28 cellular contexts compared by ENCODE assay signal in the genomic region with DNA sequence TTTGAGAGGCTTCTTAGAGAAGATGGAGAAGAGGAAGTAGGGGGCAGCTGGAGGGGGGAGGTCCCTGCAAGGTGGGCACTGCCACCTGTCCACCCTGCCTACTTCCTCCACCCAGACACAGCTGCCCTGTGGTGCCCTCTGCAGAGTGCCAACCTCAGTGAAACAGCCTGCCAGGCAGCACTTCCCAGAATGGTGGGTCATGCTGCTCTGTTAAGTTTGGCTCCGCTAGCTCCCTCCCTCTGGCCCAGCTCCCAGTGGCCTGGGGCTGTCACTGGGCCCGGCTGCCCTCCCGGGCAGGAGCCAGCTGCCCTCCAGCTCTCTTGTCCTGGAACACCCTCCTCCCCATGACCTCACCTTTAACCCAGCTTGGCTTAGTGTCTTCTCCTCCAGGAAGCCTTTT. TPM values are rescaled to one million over a fixed set of nuclear protein-coding genes. Genes with fewer than 3 reads are reported as not detected.
DNase-seq lines count a peak whose midpoint lies in the region; ATAC-seq and TF ChIP-seq lines count a peak whose summit lies in the region.
"Had no signal": no experiment of that assay in that cellular context is flagged by ENCODE, and none has a peak within 500 bp of the region (broad histone marks: within the 10 kb centered on the region; RNA-seq: fewer than 3 reads in every experiment).

No MANE protein-coding gene starts in this region.

- no peak overlapping the region for H2AFZ ChIP-seq in neural progenitor cell (replicated peaks)

- H3K9me3 ChIP-seq in left ventricle myocardium inferior (replicated peaks) (no peaks in the 10 kb centered on the region), psoas muscle (no peaks in the 10 kb centered on the region), neural progenitor cell (ENCODE audit: low read depth) (no peaks in the 10 kb centered on the region)
- H3K9me3 ChIP-seq: mucosa of descending colon, SJSA1 had no signal

- H3K27ac ChIP-seq in left ventricle myocardium inferior (replicated peaks) (peak overlapping the region; percentile 87), psoas muscle (peak overlapping the region; percentile 32), neural progenitor cell (no peak overlapping the region)
- H3K27ac ChIP-seq: SJSA1 had no signal

- WGBS in psoas muscle, 3 donors: 14 to 17% (median 15%) methylated on average over 2 to 3 of the region's 3 CpGs

- H3F3A ChIP-seq in neural progenitor cell (ENCODE audit: low read depth): no peaks in the 10 kb centered on the region

- H3K4me1 Mint-ChIP-seq in neural progenitor cell: peaks cover 33% of the 10 kb centered on the region

- H3K36me3 ChIP-seq in left ventricle myocardium inferior (no peaks in the 10 kb centered on the region), psoas muscle (ENCODE audit: insufficient read depth in 1 of 2, low read depth in 1 of 2) (no peaks in the 10 kb centered on the region), neural progenitor cell (no peaks in the 10 kb centered on the region)
- H3K36me3 ChIP-seq: SJSA1 had no signal

- H3K27me3 ChIP-seq in left ventricle myocardium inferior (ENCODE audit: low read depth) (no peaks in the 10 kb centered on the region), psoas muscle (ENCODE audit: insufficient read depth in 3 of 3, low read length in 2 of 3) (no peaks in the 10 kb centered on the region), neural progenitor cell (peaks cover 13% of the 10 kb centered on the region)
- H3K27me3 ChIP-seq: SJSA1 had no signal

- H3K4me1 ChIP-seq in left ventricle myocardium inferior: peaks cover 80% of the 10 kb centered on the region
- peaks cover 40% of the 10 kb centered on the region for H3K4me1 ChIP-seq in psoas muscle
- peaks cover 4% of the 10 kb centered on the region for H3K4me1 ChIP-seq in neural progenitor cell

- H3K36me3 Mint-ChIP-seq in neural progenitor cell: no peaks in the 10 kb centered on the region
- H3K36me3 Mint-ChIP-seq: stimulated activated naive B cell treated with anti-CD40 and anti-IgM and Interleukin-4, amounts not matched to agents 10 μg/mL and 1 μg/mL and 100 μg/mL, for 72 hours had no signal

- no peak overlapping the region for H3K27ac Mint-ChIP-seq in neural progenitor cell
- H3K27ac Mint-ChIP-seq: activated naive CD4-positive, alpha-beta T cell treated with anti-CD3 and anti-CD28 coated beads for 36 hours; activated T-cell treated with anti-CD3 and anti-CD28 coated beads, Interleukin-2, amount 50 U/mL, for 72 hours; B cell; stimulated activated naive B cell treated with anti-CD40 and anti-IgM and Interleukin-4, amounts not matched to agents 10 μg/mL and 1 μg/mL and 100 μg/mL, for 72 hours had no signal

- in situ Hi-C loops in GM13977 (cut with MboI; ENCODE audit: low pct_unique_long_range_greater_than_20kb, low sequenced_read_pairs, unreplicated experiment): no loop called here

- no peak for TF ChIP-seq CTCF in left ventricle myocardium inferior (IDR thresholded peaks at IDR 0.05; ENCODE audit: borderline replicate concordance)
- TF ChIP-seq CTCF in psoas muscle (IDR thresholded peaks at IDR 0.05): no peak
- TF ChIP-seq CTCF in neural progenitor cell (IDR thresholded peaks at IDR 0.05): no peak
- no peak for TF ChIP-seq CTCF in GM13977 (IDR thresholded peaks at IDR 0.05; ENCODE audit: extremely low read depth, insufficient read depth, missing control alignments)

- intact Hi-C loops in left ventricle myocardium inferior (cut with micrococcal nuclease): no loop called here
- intact Hi-C loops in psoas muscle (cut with DNase I): no loop called here

- no peak overlapping the region for H3K4me2 ChIP-seq in neural progenitor cell

- no peak overlapping the region for H3K4me3 Mint-ChIP-seq in neural progenitor cell
- H3K4me3 Mint-ChIP-seq: activated naive CD4-positive, alpha-beta T cell treated with anti-CD3 and anti-CD28 coated beads for 36 hours; activated T-cell treated with anti-CD3 and anti-CD28 coated beads, Interleukin-2, amount 50 U/mL, for 72 hours; B cell; neural crest cell; stimulated activated naive B cell treated with anti-CD40 and anti-IgM and Interleukin-4, amounts not matched to agents 10 μg/mL and 1 μg/mL and 100 μg/mL, for 72 hours had no signal

- peak in 9 of 14 donors; percentile 25 to 82 (median 43) for DNase-seq in C1 segment of cervical spinal cord (lab: John Stamatoyannopoulos, UW)
- peak; percentile 58 for DNase-seq in RPMI8226
- peak; percentile 77 for DNase-seq in left ventricle myocardium inferior
- peak; percentile 64 to 70 for DNase-seq in psoas muscle
- DNase-seq in NCI-H345 treated with DMSO at 0.1 percent for 48 hours (lab: John Stamatoyannopoulos, UW; ENCODE audit: unreplicated experiment): no peak
- no peak for DNase-seq in neural progenitor cell (ENCODE audit: low spot score)
- DNase-seq in GM13977 (ENCODE audit: low spot score): no peak
- DNase-seq: activated CD4-positive, alpha-beta T cell treated with anti-CD3 and anti-CD28 coated beads for 4 hours; activated naive CD4-positive, alpha-beta T cell treated with anti-CD3 and anti-CD28 coated beads for 36 hours; activated T-cell treated with anti-CD3 and anti-CD28 coated beads, Interleukin-2, amount 50 U/mL, for 72 hours; Calu3; glutamatergic neuron; left colon; mucosa of descending colon; MV-4-11; NCI-H1930; NCI-H226; small intestine; stimulated activated naive B cell treated with anti-CD40 and anti-IgM and Interleukin-4, amounts not matched to agents 10 μg/mL and 1 μg/mL and 100 μg/mL, for 72 hours; T-helper 1 cell; trophoblast cell had no signal

- no peaks in the 10 kb centered on the region for H4K20me1 ChIP-seq in neural progenitor cell (ENCODE audit: low read depth)

- peak; percentile 70 to 83 (median 74) for ATAC-seq in psoas muscle
- ATAC-seq in GM19463 (IDR thresholded peaks at IDR 0.05; ENCODE audit: unreplicated experiment): no peak
- ATAC-seq: activated T-cell treated with anti-CD3 and anti-CD28 coated beads, Interleukin-2, amount 50 U/mL, for 72 hours; HCT116; K562; left colon; mucosa of descending colon; Panc1; stimulated activated naive B cell treated with anti-CD40 and anti-IgM and Interleukin-4, amounts not matched to agents 10 μg/mL and 1 μg/mL and 100 μg/mL, for 72 hours had no signal

- H3K4me3 ChIP-seq in left ventricle myocardium inferior (no peak overlapping the region), psoas muscle (no peak overlapping the region), neural progenitor cell (no peak overlapping the region)
- H3K4me3 ChIP-seq: K562, mucosa of descending colon, SJSA1 had no signal

- peaks cover 14% of the 10 kb centered on the region for H3K27me3 Mint-ChIP-seq in neural progenitor cell (ENCODE audit: insufficient read depth, low read depth)

- H3K79me2 ChIP-seq in neural progenitor cell (ENCODE audit: low read depth): no peaks in the 10 kb centered on the region

- no peak overlapping the region for H3K9ac ChIP-seq in neural progenitor cell

- H3K9me3 Mint-ChIP-seq in neural progenitor cell: no peaks in the 10 kb centered on the region
- H3K9me3 Mint-ChIP-seq: activated naive CD4-positive, alpha-beta T cell treated with anti-CD3 and anti-CD28 coated beads for 36 hours; activated T-cell treated with anti-CD3 and anti-CD28 coated beads, Interleukin-2, amount 50 U/mL, for 72 hours; neural crest cell; stimulated activated naive B cell treated with anti-CD40 and anti-IgM and Interleukin-4, amounts not matched to agents 10 μg/mL and 1 μg/mL and 100 μg/mL, for 72 hours had no signal

RNA-seq across cellular contexts. Expression of gene EPB41L1, which starts 5.1 kb away (rescaled TPM):
- total RNA-seq in left ventricle myocardium inferior: 14.6 TPM
- total RNA-seq in psoas muscle: 10 to 100 TPM in 2 of 4 donors, 1 to 10 TPM in 2; 9.1 to 24.1 (median 9.9) TPM
- polyA plus RNA-seq in psoas muscle: 1 to 10 TPM; 4.2 to 4.9 (median 4.2) TPM
- 32.7 and 35.8 TPM in 2 replicates for total RNA-seq in neural progenitor cell (ENCODE audit: low replicate concordance)

Comparison
In these comparisons a context has a peak if more than half of its experiments do, and no peak if none do; other contexts are left out.
1. DNase-seq: peak in C1 segment of cervical spinal cord (9 of 14), RPMI8226 (single experiment), left ventricle myocardium inferior (single experiment) and psoas muscle (2 of 2); none in NCI-H345 treated with DMSO at 0.1 percent for 48 hours (single experiment), neural progenitor cell (single experiment) and GM13977 (single experiment).